ENCODE assay signal across 10 cellular contexts in the genomic region with DNA sequence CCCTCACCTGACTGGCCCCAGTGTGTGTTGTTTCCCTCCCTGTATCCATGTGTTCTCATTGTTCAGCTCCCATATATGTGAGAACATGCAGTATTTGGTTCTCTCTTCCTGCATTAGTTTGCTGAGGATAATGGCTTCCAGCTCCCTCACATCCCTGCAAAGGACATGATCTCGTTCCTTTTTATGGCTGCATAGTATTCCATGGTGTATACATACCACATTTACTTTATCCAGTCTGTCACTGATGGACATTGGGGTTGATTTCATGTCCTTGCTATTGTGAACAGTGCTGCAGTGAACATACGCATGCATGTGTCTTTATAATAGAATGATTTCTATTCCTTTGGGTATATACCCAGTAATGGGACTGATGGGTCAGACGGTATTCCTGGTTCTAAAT. TPM values are rescaled to one million over a fixed set of nuclear protein-coding genes. Genes with fewer than 3 reads are reported as not detected.
"Had no signal": no experiment of that assay in that cellular context is flagged by ENCODE, and none has a peak within 500 bp of the region (broad histone marks: within the 10 kb centered on the region; RNA-seq: fewer than 3 reads in every experiment).

No MANE protein-coding gene starts in this region.

RNA-seq across cellular contexts. Expression of a gene that starts 16.1 kb away (rescaled TPM):
- total RNA-seq: left cardiac atrium, left ventricle myocardium inferior, left ventricle myocardium superior, lung microvascular endothelial cell, mesenteric fat pad, myocyte had no signal
- polyA plus RNA-seq: immature natural killer cell; liver; mammary epithelial cell; naive thymus-derived CD4-positive, alpha-beta T cell had no signal
